Comparison of ENCODE assay signal across 8 cellular contexts in genomic region chr1:26233903-26234643, GRCh38. TPM values are rescaled to one million over a fixed set of nuclear protein-coding genes. Genes with fewer than 3 reads are reported as not detected.
DNase-seq lines count a peak whose midpoint lies in the region; ATAC-seq, FAIRE-seq and TF ChIP-seq lines count a peak whose summit lies in the region.

Gene CEP85 (plus strand): TSS chr1:26234200. CDS start chr1:26239784, 5,584 bp downstream.

- TSS peak; percentile 70 for BruUV-seq in HepG2 (replicated peaks; lab: Mats Ljungman, UMichigan)

- no peaks in the 10 kb centered on the region for H3K27me3 ChIP-seq in CD4-positive, alpha-beta memory T cell (ENCODE audit: insufficient read depth, low read length)
- H3K27me3 ChIP-seq in HepG2 (ENCODE audit: control insufficient read depth in 1 of 2, insufficient read depth in 2 of 2, low read length in 2 of 2), result no peaks in the 10 kb centered on the region; a peak in 1 of 5 replicates

- peak within 1 kb of the TSS; percentile 90 to 97 for H3K4me3 ChIP-seq in CD4-positive, alpha-beta memory T cell (ENCODE audit: low read length in 2 of 2)
- peak within 1 kb of the TSS; percentile 69 to 95 (median 84) for H3K4me3 ChIP-seq in HepG2 (replicated peaks in 1 of 3; ENCODE audit: insufficient read depth in 1 of 3, low read depth in 2 of 3, low read length in 3 of 3)

- TF ChIP-seq CTCF in HepG2 (CRISPR knock-in tag; IDR thresholded peaks at IDR 0.05), result peak; percentile 99

- CTCF ChIA-PET in CD4-positive, alpha-beta memory T cell (lab: Charles Lee; ENCODE audit: partially characterized antibody), result interaction anchor here (0.7 to 9.3 kb wide), 54 partner anchors 9 to 807 kb away, joined by 3 to 167 read pairs (median 5); partner anchors contain the start of genes C1orf232, CATSPER4, CD52 and DHDDS
- CTCF ChIA-PET in activated CD4-positive, alpha-beta memory T cell treated with anti-CD3 and anti-CD28 coated beads for 36 hours (lab: Charles Lee), result interaction anchor here (0.6 to 4.2 kb wide), 63 partner anchors 9 to 338 kb away, joined by 3 to 80 read pairs (median 5); partner anchors contain the start of genes C1orf232, CATSPER4, CD52 and DHDDS
- CTCF ChIA-PET in HepG2 (lab: Yijun Ruan, JAX; ENCODE audit: low intra/inter-chr PET ratio, low total read pairs), result interaction anchor here (1.5 to 1.7 kb wide), 2 partner anchors 64 to 70 kb away, joined by 6 to 11 read pairs; partner anchors contain the start of genes C1orf232 and ZNF593

- peaks cover 18 to 43% (median 33%) of the 10 kb centered on the region in 4 donors for H3K4me1 Mint-ChIP-seq in CD4-positive, alpha-beta memory T cell
- peaks cover 36% of the 10 kb centered on the region for H3K4me1 Mint-ChIP-seq in activated CD4-positive, alpha-beta memory T cell treated with anti-CD3 and anti-CD28 coated beads for 36 hours (ENCODE audit: low read depth)

- H2AFZ ChIP-seq in HepG2 (ENCODE audit: low read length), result peak within 1 kb of the TSS; percentile 72

- peak within 1 kb of the TSS; percentile 92 to 100 (median 98) for H3K4me3 Mint-ChIP-seq in CD4-positive, alpha-beta memory T cell
- peak within 1 kb of the TSS; percentile 96 for H3K4me3 Mint-ChIP-seq in activated CD4-positive, alpha-beta memory T cell treated with anti-CD3 and anti-CD28 coated beads for 36 hours

- FAIRE-seq in HepG2 (lab: Jason Lieb, UNC), result peak; percentile 90

- under 1% methylated on average over 36 of the region's 73 CpGs for WGBS in HepG2 (ENCODE audit: low lambda C conversion rate)

- no peaks in the 10 kb centered on the region for H3K36me3 ChIP-seq in CD4-positive, alpha-beta memory T cell (ENCODE audit: insufficient read depth, low read length)
- H3K36me3 ChIP-seq in HepG2 (replicated peaks in 1 of 2; ENCODE audit: control insufficient read depth in 1 of 2, insufficient read depth in 2 of 2, low read length in 2 of 2), result no peaks in the 10 kb centered on the region

- peaks cover 0 to 1% of the 10 kb centered on the region in 2 donors for H3K27me3 Mint-ChIP-seq in CD4-positive, alpha-beta memory T cell
- no peaks in the 10 kb centered on the region for H3K27me3 Mint-ChIP-seq in activated CD4-positive, alpha-beta memory T cell treated with anti-CD3 and anti-CD28 coated beads for 36 hours

- TF ChIP-seq RAD21 in HepG2 (CRISPR knock-in tag; IDR thresholded peaks at IDR 0.05), result peak; percentile 82

- H3K9ac ChIP-seq in HepG2 (ENCODE audit: insufficient read depth, low read depth, low read length), result peak within 1 kb of the TSS; percentile 91

- TF ChIP-seq EP300 in HepG2 (IDR thresholded peaks at IDR 0.05; ENCODE audit: low read depth in 2 of 2, low read length in 2 of 2) (peak in 1 of 2 experiments; percentile 15; a peak in 1 of 4 replicates), HepG2 (CRISPR knock-in tag; IDR thresholded peaks at IDR 0.05; ENCODE audit: borderline replicate concordance) (no peak)

- ATAC-seq in GM19452 (IDR thresholded peaks at IDR 0.05; ENCODE audit: unreplicated experiment) (peak; percentile 83), HepG2 (peak; percentile 95)

- peak; percentile 98 to 99 (median 98) for DNase-seq in CD4-positive, alpha-beta memory T cell
- DNase-seq in HK-2 (ENCODE audit: unreplicated experiment), result peak; percentile 99
- peak; percentile 96 for DNase-seq in NCI-H82 treated with DMSO at 0.1 percent for 48 hours (lab: John Stamatoyannopoulos, UW; ENCODE audit: unreplicated experiment)
- peak; percentile 99 for DNase-seq in activated CD4-positive, alpha-beta memory T cell treated with anti-CD3 and anti-CD28 coated beads for 36 hours
- peak; percentile 95 to 99 for DNase-seq in dermis microvascular lymphatic vessel endothelial cell (ENCODE audit: low read depth in 2 of 2)
- peak; percentile 93 for DNase-seq in HepG2 (ENCODE audit: low spot score)
- DNase-seq in stimulated activated CD4-positive, alpha-beta T cell treated with anti-CD3 and anti-CD28 coated beads, Interleukin-4, amount 100 ng/mL, for 1 hour, result peak; percentile 98

- peak within 1 kb of the TSS; percentile 84 to 100 (median 97) for H3K27ac Mint-ChIP-seq in CD4-positive, alpha-beta memory T cell
- peak within 1 kb of the TSS; percentile 86 for H3K27ac Mint-ChIP-seq in activated CD4-positive, alpha-beta memory T cell treated with anti-CD3 and anti-CD28 coated beads for 36 hours

- peaks cover 0 to 3% (median 0%) of the 10 kb centered on the region in 8 donors for H3K9me3 Mint-ChIP-seq in CD4-positive, alpha-beta memory T cell
- H3K9me3 Mint-ChIP-seq in activated CD4-positive, alpha-beta memory T cell treated with anti-CD3 and anti-CD28 coated beads for 36 hours, result no peaks in the 10 kb centered on the region

- peak within 1 kb of the TSS; percentile 95 for H3K4me2 ChIP-seq in HepG2 (ENCODE audit: low read depth, low read length)

- in situ Hi-C loops in HepG2 (cut with HindIII; ENCODE audit: extremely low pct_ligation_motif_present, low pct_unique_long_range_greater_than_20kb), result no loop called here

- H3K36me3 Mint-ChIP-seq in CD4-positive, alpha-beta memory T cell, result peaks cover 0 to 7% of the 10 kb centered on the region in 2 donors
- peaks cover 10% of the 10 kb centered on the region for H3K36me3 Mint-ChIP-seq in activated CD4-positive, alpha-beta memory T cell treated with anti-CD3 and anti-CD28 coated beads for 36 hours

- H3K27ac ChIP-seq in CD4-positive, alpha-beta memory T cell (ENCODE audit: low read depth, low read length), result peak within 1 kb of the TSS; percentile 77
- peak within 1 kb of the TSS; percentile 78 for H3K27ac ChIP-seq in HepG2 (ENCODE audit: extremely low read length, insufficient read depth, low read length)

- no peaks in the 10 kb centered on the region for H3K9me3 ChIP-seq in CD4-positive, alpha-beta memory T cell (ENCODE audit: control insufficient read depth in 1 of 2, low read length in 2 of 2)
- no peaks in the 10 kb centered on the region for H3K9me3 ChIP-seq in HepG2 (ENCODE audit: low read length)

- POLR2A ChIA-PET in CD4-positive, alpha-beta memory T cell (lab: Charles Lee; ENCODE audit: partially characterized antibody), result interaction anchor here (0.7 to 4.4 kb wide), 32 partner anchors 11 to 666 kb away, joined by 3 to 44 read pairs (median 6); partner anchors contain the start of genes C1orf232, CD52, DHDDS and GPATCH3
- POLR2A ChIA-PET in activated CD4-positive, alpha-beta memory T cell treated with anti-CD3 and anti-CD28 coated beads for 36 hours (lab: Charles Lee), result interaction anchor here (0.8 to 3.0 kb wide), 12 partner anchors 26 to 266 kb away, joined by 3 to 19 read pairs (median 4); partner anchors contain the start of genes C1orf232, PDIK1L, ZNF593 and ZNF593OS
- POLR2A ChIA-PET in HepG2 (lab: Yijun Ruan, JAX), result interaction anchor here (0.6 to 3.3 kb wide), 12 partner anchors 9 to 693 kb away, joined by 3 to 50 read pairs (median 4); partner anchors contain the start of genes CNKSR1, DHDDS, PAFAH2 and SH3BGRL3

- intact Hi-C loops in CD4-positive, alpha-beta memory T cell (cut with micrococcal nuclease), result loop anchor here (1.0 to 5.0 kb wide), 9 partner anchors 31 to 239 kb away; partner anchors contain the start of genes CATSPER4, PDIK1L and ZNF593
- intact Hi-C loops in activated CD4-positive, alpha-beta memory T cell treated with anti-CD3 and anti-CD28 coated beads for 36 hours (cut with micrococcal nuclease), result loop anchor here (1.0 to 5.0 kb wide), 6 partner anchors 41 to 802 kb away; partner anchors contain the start of genes MACO1, PDIK1L and ZNF593
- intact Hi-C loops in HepG2 (cut with micrococcal nuclease; ENCODE audit: unreplicated experiment), result loop anchor here (1.0 to 2.0 kb wide), 3 partner anchors 9 to 65 kb away; partner anchors contain the start of genes C1orf232, CATSPER4 and ZNF593

- H3K79me2 ChIP-seq in HepG2 (ENCODE audit: insufficient read depth, low read length), result peaks cover 46% of the 10 kb centered on the region

- TF ChIP-seq POLR2A in HepG2 (IDR thresholded peaks at IDR 0.05; ENCODE audit: insufficient read depth in 1 of 2, low read depth in 2 of 2, low read length in 2 of 2), result peak; percentile 92 to 97

- H3K4me1 ChIP-seq in CD4-positive, alpha-beta memory T cell (ENCODE audit: insufficient read depth, low read length), result peaks cover 26% of the 10 kb centered on the region
- H3K4me1 ChIP-seq in HepG2 (ENCODE audit: insufficient read depth, low read length), result peaks cover 44% of the 10 kb centered on the region

- no peaks in the 10 kb centered on the region for H4K20me1 ChIP-seq in HepG2 (ENCODE audit: insufficient read depth, low read length)

RNA-seq across cellular contexts. Expression of gene CEP85, which starts in this region (rescaled TPM):
- 10 to 100 TPM; 20.4 to 21.9 TPM for total RNA-seq in CD4-positive, alpha-beta memory T cell
- polyA plus RNA-seq in CD4-positive, alpha-beta memory T cell, result 1 to 10 TPM; 6.7 to 9.4 TPM
- total RNA-seq in activated CD4-positive, alpha-beta memory T cell treated with anti-CD3 and anti-CD28 coated beads for 36 hours, result 10 to 100 TPM; 30.3 to 32.6 TPM
- 5.3 and 6.7 TPM in 2 replicates for total RNA-seq in dermis microvascular lymphatic vessel endothelial cell
- total RNA-seq in HepG2 (2016; rRNA removed; fragmentation: Illumina TruSeq; extraction: Trizol), result 22.4 and 26.7 TPM in 2 replicates
- 15.6 and 16.7 TPM in 2 replicates for total RNA-seq in HepG2 (2016; cell fraction: cytosol; rRNA removed; fragmentation: Illumina TruSeq; extraction: Trizol; ENCODE audit: low read depth)
- 22.3 and 26.3 TPM in 2 replicates for total RNA-seq in HepG2 (2016; cell fraction: insoluble cytoplasmic fraction; rRNA removed; fragmentation: Illumina TruSeq; extraction: Trizol)
- 10.6 and 12.9 TPM in 2 replicates for total RNA-seq in HepG2 (2016; cell fraction: membrane; rRNA removed; fragmentation: Illumina TruSeq; extraction: Trizol)
- 27.6 and 32.8 TPM in 2 replicates for total RNA-seq in HepG2 (2016; cell fraction: nucleus; rRNA removed; fragmentation: Illumina TruSeq; extraction: Trizol)
- polyA plus RNA-seq in HepG2 (2011; rRNA removed), result 16.1 and 16.9 TPM in 2 replicates
- 11.2 and 11.4 TPM in 2 replicates for polyA plus RNA-seq in HepG2 (2011; cell fraction: cytosol; rRNA removed)
- polyA plus RNA-seq in HepG2 (2011; cell fraction: nucleus; rRNA removed), result 40.1 and 42.3 TPM in 2 replicates
- 8.8 and 10.7 TPM in 2 replicates for polyA plus RNA-seq in HepG2 (2012)
- 0.88 and 0.92 TPM in 2 replicates for polyA plus RNA-seq in HepG2 (2016; cell fraction: cytosol; fragmentation: Illumina TruSeq; extraction: Trizol; ENCODE audit: low read depth)
- polyA plus RNA-seq in HepG2 (2016; cell fraction: insoluble cytoplasmic fraction; fragmentation: Illumina TruSeq; extraction: Trizol; ENCODE audit: low read depth), result 16.4 and 17.2 TPM in 2 replicates
- 2.2 and 2.6 TPM in 2 replicates for polyA plus RNA-seq in HepG2 (2016; cell fraction: membrane; fragmentation: Illumina TruSeq; extraction: Trizol; ENCODE audit: low read depth)
- polyA plus RNA-seq in HepG2 (2016; cell fraction: nucleus; fragmentation: Illumina TruSeq; extraction: Trizol; ENCODE audit: insufficient read depth, low read depth), result 49.8 and 50.1 TPM in 2 replicates
- 19.0 and 44.1 TPM in 2 replicates for polyA minus RNA-seq in HepG2 (2011; rRNA and poly(A)+ RNA removed; ENCODE audit: low replicate concordance)
- 8.7 and 9.0 TPM in 2 replicates for polyA minus RNA-seq in HepG2 (2011; cell fraction: cytosol; rRNA and poly(A)+ RNA removed)
- polyA minus RNA-seq in HepG2 (2011; cell fraction: nucleus; rRNA and poly(A)+ RNA removed), result 24.2 and 25.1 TPM in 2 replicates

Comparison
In these comparisons a context has a peak if more than half of its experiments do, and no peak if none do; other contexts are left out.
1. Peak in every context shown above with its lines: DNase-seq, ATAC-seq, H3K4me3 ChIP-seq and H3K27ac ChIP-seq.